Comparison of ENCODE assay signal across 24 cellular contexts in genomic region chr4:76572224-76572623, GRCh38.
DNase-seq lines count a peak whose midpoint lies in the region; ATAC-seq and TF ChIP-seq lines count a peak whose summit lies in the region.
"Had no signal": no experiment of that assay in that cellular context is flagged by ENCODE, and none has a peak within 500 bp of the region (broad histone marks: within the 10 kb centered on the region; RNA-seq: fewer than 3 reads in every experiment).

No MANE protein-coding gene starts in this region.

- H2AFZ ChIP-seq in IMR-90 (replicated peaks; ENCODE audit: low read length, poor library complexity) = no peak overlapping the region
- H2AFZ ChIP-seq: PC-9 had no signal

- peak overlapping the region; percentile 23 for H2BK120ac ChIP-seq in IMR-90 (ENCODE audit: low read depth, low read length)

- H3K9me3 ChIP-seq in heart left ventricle (no peaks in the 10 kb centered on the region), right cardiac atrium (ENCODE audit: control insufficient read depth, low read length) (no peaks in the 10 kb centered on the region), IMR-90 (ENCODE audit: control insufficient read depth, insufficient read depth, low read length) (no peaks in the 10 kb centered on the region), thoracic aorta (no peaks in the 10 kb centered on the region)
- H3K9me3 ChIP-seq: A549, HAP-1 had no signal

- H3K27ac Mint-ChIP-seq in nephron = peak overlapping the region in 2 of 3 experiments; percentile 25 to 74
- H3K27ac Mint-ChIP-seq: B cell; CD4-positive, CD25-positive, alpha-beta regulatory T cell had no signal

- no peak overlapping the region for H3K4me3 Mint-ChIP-seq in nephron
- H3K4me3 Mint-ChIP-seq: B cell; CD4-positive, CD25-positive, alpha-beta regulatory T cell had no signal

- no peak for DNase-seq in heart left ventricle
- no peak for DNase-seq in right cardiac atrium
- DNase-seq in IMR-90 = no peak
- no peak for DNase-seq in thoracic aorta (ENCODE audit: low spot score)
- no peak for DNase-seq in NCI-H2196 treated with DMSO at 0.1 percent for 48 hours (lab: John Stamatoyannopoulos, UW; ENCODE audit: unreplicated experiment)
- DNase-seq: CD4-positive, CD25-positive, alpha-beta regulatory T cell; EL; GF-D8; NCI-H1105; NCI-H146; NCI-H2029; NCI-H226; NCI-H510A treated with DMSO at 0.1 percent for 48 hours; NCI-H748 treated with DMSO at 0.1 percent for 48 hours; PC-9 had no signal

- H3K36me3 Mint-ChIP-seq in nephron (ENCODE audit: low read depth) = no peaks in the 10 kb centered on the region
- H3K36me3 Mint-ChIP-seq: CD4-positive, CD25-positive, alpha-beta regulatory T cell had no signal

- TF ChIP-seq POLR2A in heart left ventricle (IDR thresholded peaks at IDR 0.05) (no peak), IMR-90 (IDR thresholded peaks at IDR 0.05; ENCODE audit: low read depth, low read length) (no peak)

- H2AK9ac ChIP-seq in IMR-90 (replicated peaks; ENCODE audit: low read depth, low read length, poor library complexity) = no peak overlapping the region

- H3K4me3 ChIP-seq in heart left ventricle (no peak overlapping the region), right cardiac atrium (ENCODE audit: low read length) (no peak overlapping the region), IMR-90 (ENCODE audit: insufficient read depth, low read depth, low read length) (no peak overlapping the region), thoracic aorta (no peak overlapping the region)
- H3K4me3 ChIP-seq: A549, HAP-1, PC-9 had no signal

- peaks cover 56% of the 10 kb centered on the region for H3K4me1 Mint-ChIP-seq in nephron
- H3K4me1 Mint-ChIP-seq: B cell; CD4-positive, CD25-positive, alpha-beta regulatory T cell had no signal

- H4K5ac ChIP-seq in IMR-90 (ENCODE audit: low read depth, low read length) = peak overlapping the region; percentile 32; the same call in 1 of the 2 replicates

- H4K8ac ChIP-seq in IMR-90 (ENCODE audit: low read depth in 2 of 2, low read length in 2 of 2) = peak overlapping the region in 1 of 2 experiments; percentile 43; a peak in 1 of 4 replicates

- H3K79me1 ChIP-seq in IMR-90 (ENCODE audit: low read depth in 1 of 2, low read length in 2 of 2) = peaks cover 0 to 3% of the 10 kb centered on the region in 2 experiments; a peak in 1 of 4 replicates

- POLR2A ChIA-PET in IMR-90 (lab: Charles Lee; ENCODE audit: unreplicated experiment) = no interaction called here

- CTCF ChIA-PET in IMR-90 (lab: Yijun Ruan, JAX) = no interaction called here

- H3K4me1 ChIP-seq in heart left ventricle (peaks cover 0 to 19% (median 0%) of the 10 kb centered on the region in 12 donors), right cardiac atrium (ENCODE audit: control insufficient read depth, insufficient read depth, low read length) (no peaks in the 10 kb centered on the region), IMR-90 (ENCODE audit: control insufficient read depth, insufficient read depth, low read length) (peaks cover 13% of the 10 kb centered on the region), thoracic aorta (ENCODE audit: control insufficient read depth in 1 of 2, low read depth in 2 of 2) (peaks cover 3 to 48% of the 10 kb centered on the region in 2 donors)

- intact Hi-C loops in heart left ventricle (cut with DNase I) (loop anchor here in 1 of 10 donors (5.0 kb wide), 1 partner anchor 40 kb away; no protein-coding TSS in a partner anchor), right cardiac atrium (cut with DNase I) (no loop called here), IMR-90 (cut with micrococcal nuclease) (loop anchor here (5.0 kb wide), 1 partner anchor 40 kb away; no protein-coding TSS in a partner anchor)

- H3K9ac ChIP-seq in IMR-90 (ENCODE audit: low read depth, low read length) = no peak overlapping the region
- H3K9ac ChIP-seq: KMS-11 had no signal

- H3K23ac ChIP-seq in IMR-90 (ENCODE audit: low read depth, low read length) = no peak overlapping the region; the same call in 1 of the 2 replicates

- no peaks in the 10 kb centered on the region for H4K20me1 ChIP-seq in IMR-90 (ENCODE audit: insufficient read depth, low read length)

- no peak overlapping the region for H2BK5ac ChIP-seq in IMR-90 (ENCODE audit: low read depth, low read length, poor library complexity, severe bottlenecking)

- H3K9me3 Mint-ChIP-seq in nephron = no peaks in the 10 kb centered on the region
- H3K9me3 Mint-ChIP-seq: CD4-positive, CD25-positive, alpha-beta regulatory T cell had no signal

- peak overlapping the region; percentile 76 for H4K91ac ChIP-seq in IMR-90 (ENCODE audit: insufficient read depth, low read depth, low read length)

- H3K4ac ChIP-seq in IMR-90 (ENCODE audit: low read depth, low read length) = peak overlapping the region; percentile 77

- peaks cover 8% of the 10 kb centered on the region for H3K27me3 Mint-ChIP-seq in nephron (ENCODE audit: low read depth)

- peak overlapping the region; percentile 54 for H3K14ac ChIP-seq in IMR-90 (replicated peaks; ENCODE audit: low read depth, low read length)

- no TSS peak for BruUV-seq in IMR-90 (replicated peaks; lab: Mats Ljungman, UMichigan)

- TF ChIP-seq RAD21 in IMR-90 (IDR thresholded peaks at IDR 0.05; ENCODE audit: low read length) = no peak

- H2AK5ac ChIP-seq in IMR-90 (ENCODE audit: low read depth, low read length) = peak overlapping the region; percentile 92

- H3K9me1 ChIP-seq in IMR-90 (ENCODE audit: insufficient read depth, low read length) = peaks cover 10% of the 10 kb centered on the region

- TF ChIP-seq CTCF in heart left ventricle (IDR thresholded peaks at IDR 0.05) (no peak), IMR-90 (conservative IDR thresholded peaks at IDR 0.05; ENCODE audit: low read depth, low read length) (no peak), nephron (IDR thresholded peaks at IDR 0.05; ENCODE audit: unreplicated experiment in 3 of 3) (no peak), thoracic aorta (IDR thresholded peaks at IDR 0.05) (no peak)

- H2BK15ac ChIP-seq in IMR-90 (ENCODE audit: low read depth, low read length) = peak overlapping the region; percentile 68; the same call in 2 of the 3 replicates

- H3K27ac ChIP-seq in heart left ventricle = no peak overlapping the region
- H3K27ac ChIP-seq in right cardiac atrium (ENCODE audit: low read length) = no peak overlapping the region
- H3K27ac ChIP-seq in IMR-90 (ENCODE audit: insufficient read depth, low read length) = no peak overlapping the region
- peak overlapping the region; percentile 4 to 33 for H3K27ac ChIP-seq in thoracic aorta
- H3K27ac ChIP-seq: HL-60, KMS-11, RWPE1 had no signal

- no peak overlapping the region for H3K56ac ChIP-seq in IMR-90 (ENCODE audit: extremely low read depth, insufficient read depth, low read length)

- H2BK20ac ChIP-seq in IMR-90 (ENCODE audit: low read depth, low read length) = 0 out of 2 replicates have a peak overlapping the region, but pooled peaks have one; percentile 36

- peak overlapping the region; percentile 6; the same call in 1 of the 2 replicates for H3K18ac ChIP-seq in IMR-90 (ENCODE audit: low read depth, low read length)

- no peak overlapping the region for H3K4me2 ChIP-seq in IMR-90 (ENCODE audit: low read depth, low read length)
- H3K4me2 ChIP-seq: KMS-11 had no signal

- dilution Hi-C loops in IMR-90 (cut with HindIII; ENCODE audit: low sequenced_read_pairs, unreplicated experiment) = no loop called here

- peak in 3 of 4 donors; percentile 27 to 68 (median 48) for ATAC-seq in heart left ventricle
- ATAC-seq in right cardiac atrium = no peak
- ATAC-seq in IMR-90 (ENCODE audit: low read depth) = no peak
- ATAC-seq in thoracic aorta (ENCODE audit: insufficient number of reproducible peaks, low FRiP score, low read depth) = no peak
- ATAC-seq in HG03342 (IDR thresholded peaks at IDR 0.05; ENCODE audit: unreplicated experiment) = no peak
- ATAC-seq: SK-N-SH treated with all-trans-retinoic acid at 6 μM for 48 hours had no signal

- 42 to 60% (median 57%) methylated on average over 2 of the region's 2 CpGs for WGBS in heart left ventricle, 4 donors
- 66% methylated on average over 2 of the region's 2 CpGs for WGBS in right cardiac atrium
- no CpG with 5 or more reads among the region's 2 CpGs for WGBS in IMR-90 (ENCODE audit: extremely low coverage in 2 of 2, insufficient read length in 1 of 2), 2 experiments

- H3K27me3 ChIP-seq in heart left ventricle = no peaks in the 10 kb centered on the region
- H3K27me3 ChIP-seq in right cardiac atrium (ENCODE audit: control insufficient read depth, insufficient read depth) = no peaks in the 10 kb centered on the region
- no peaks in the 10 kb centered on the region for H3K27me3 ChIP-seq in IMR-90 (ENCODE audit: control insufficient read depth, insufficient read depth, low read length)
- H3K27me3 ChIP-seq in thoracic aorta (replicated peaks; ENCODE audit: insufficient read depth) = no peaks in the 10 kb centered on the region

- H3K36me3 ChIP-seq in heart left ventricle = no peaks in the 10 kb centered on the region
- H3K36me3 ChIP-seq in IMR-90 (ENCODE audit: control insufficient read depth, insufficient read depth, low read length) = no peaks in the 10 kb centered on the region
- H3K36me3 ChIP-seq in thoracic aorta = no peaks in the 10 kb centered on the region
- H3K36me3 ChIP-seq: HAP-1 had no signal

- in situ Hi-C loops in IMR-90 (cut with MboI; ENCODE audit: low sequenced_read_pairs) = no loop called here

TF ChIP-seq in IMR-90, 13 proteins besides CTCF, POLR2A, EP300 and RAD21 (continues in another document):
- TF ChIP-seq ELK1 (IDR thresholded peaks at IDR 0.05; ENCODE audit: borderline replicate concordance, low read depth, low read length) (no peak), MAZ (IDR thresholded peaks at IDR 0.05; ENCODE audit: borderline replicate concordance, low read depth, low read length) (no peak), CEBPB (IDR thresholded peaks at IDR 0.05; ENCODE audit: low read depth, low read length) (no peak), MAFK (IDR thresholded peaks at IDR 0.05; ENCODE audit: low read depth, low read length) (no peak), RCOR1 (IDR thresholded peaks at IDR 0.05; ENCODE audit: insufficient replicate concordance, low read length) (no peak), BHLHE40 (IDR thresholded peaks at IDR 0.05; ENCODE audit: low read depth, low read length) (no peak), MXI1 (IDR thresholded peaks at IDR 0.05; ENCODE audit: borderline replicate concordance, low read depth, low read length) (no peak)

Comparison
In these comparisons a context has a peak if more than half of its experiments do, and no peak if none do; other contexts are left out.
1. ATAC-seq: peak in heart left ventricle (3 of 4); none in right cardiac atrium (0 of 2), IMR-90 (single experiment), thoracic aorta (single experiment) and HG03342 (single experiment).
2. H3K27ac ChIP-seq: peak in thoracic aorta (2 of 2); none in heart left ventricle (0 of 12), right cardiac atrium (single experiment) and IMR-90 (single experiment).